ENCODE assay signal across 7 cellular contexts in genomic region chr6:30723159-30723842, GRCh38. TPM values are rescaled to one million over a fixed set of nuclear protein-coding genes. Genes with fewer than 3 reads are reported as not detected.
A peak's percentile ranks its signal among the peaks of the same experiment; 100 is the strongest.
DNase-seq lines count a peak whose midpoint lies in the region; ATAC-seq and TF ChIP-seq lines count a peak whose summit lies in the region.
"Not testable (repeated sequence)": the region's sequence is repeated elsewhere in the genome, so short reads cannot be mapped to it uniquely, and the experiment has no call there.

No MANE protein-coding gene starts in this region.

- H3K9me3 Mint-ChIP-seq in activated naive CD8-positive, alpha-beta T cell treated with anti-CD3 and anti-CD28 coated beads, Interleukin-2, amount 50 U/mL, for 24 hours; memory B cell; progenitor cell of endocrine pancreas (ENCODE audit: low read depth): not testable (repeated sequence)

- peaks cover 33% of the 10 kb centered on the region for H3K4me1 ChIP-seq in Karpas-422 (ENCODE audit: low read length)

- not testable (repeated sequence) for ATAC-seq in activated naive CD8-positive, alpha-beta T cell treated with anti-CD3 and anti-CD28 coated beads, Interleukin-2, amount 50 U/mL, for 24 hours; memory B cell (ENCODE audit: low read depth)

- TF ChIP-seq CTCF in GM06990 (IDR thresholded peaks at IDR 0.05; ENCODE audit: insufficient read depth, low read length, poor library complexity, severe bottlenecking); WERI-Rb-1 (IDR thresholded peaks at IDR 0.05; ENCODE audit: low read depth, low read length); epithelial cell of proximal tubule (conservative IDR thresholded peaks at IDR 0.05; ENCODE audit: low read depth, low read length); progenitor cell of endocrine pancreas (IDR thresholded peaks at IDR 0.05; ENCODE audit: unreplicated experiment): not testable (repeated sequence)

- H3K4me3 Mint-ChIP-seq in activated naive CD8-positive, alpha-beta T cell treated with anti-CD3 and anti-CD28 coated beads, Interleukin-2, amount 50 U/mL, for 24 hours, result peak overlapping the region; percentile 96
- H3K4me3 Mint-ChIP-seq in memory B cell, result peak overlapping the region; percentile 96
- peak overlapping the region; percentile 99 for H3K4me3 Mint-ChIP-seq in progenitor cell of endocrine pancreas (ENCODE audit: low read depth)

- H3K9me2 ChIP-seq in Karpas-422 (replicated peaks; ENCODE audit: insufficient read depth, low read length), result not testable (repeated sequence)

- H3K9ac ChIP-seq in Karpas-422 (ENCODE audit: low read length), result peak overlapping the region; percentile 37

- H4K20me1 ChIP-seq in Karpas-422 (ENCODE audit: insufficient read depth, low read depth, low read length), result peaks cover 27% of the 10 kb centered on the region

- not testable (repeated sequence) for H3K27me3 ChIP-seq in GM06990 (replicated peaks; ENCODE audit: control insufficient read depth, insufficient read depth, low read length); Karpas-422 (ENCODE audit: low read length); WERI-Rb-1 (ENCODE audit: insufficient read depth, low read depth, severe bottlenecking)

- peaks cover 42% of the 10 kb centered on the region for H3K79me2 ChIP-seq in Karpas-422 (ENCODE audit: low read length)

- H3K36me3 Mint-ChIP-seq in activated naive CD8-positive, alpha-beta T cell treated with anti-CD3 and anti-CD28 coated beads, Interleukin-2, amount 50 U/mL, for 24 hours (ENCODE audit: low read depth), result peaks cover 55% of the 10 kb centered on the region
- H3K36me3 Mint-ChIP-seq in memory B cell (peaks cover 17% of the 10 kb centered on the region), progenitor cell of endocrine pancreas (ENCODE audit: insufficient read depth) (peaks cover 39% of the 10 kb centered on the region)

- H3K27me3 Mint-ChIP-seq in activated naive CD8-positive, alpha-beta T cell treated with anti-CD3 and anti-CD28 coated beads, Interleukin-2, amount 50 U/mL, for 24 hours; memory B cell; progenitor cell of endocrine pancreas: not testable (repeated sequence)

- peak overlapping the region; percentile 93 for H3K4me2 ChIP-seq in Karpas-422 (ENCODE audit: low read depth, low read length, poor library complexity, severe bottlenecking)

- H3K36me3 ChIP-seq in GM06990 (ENCODE audit: control insufficient read depth, insufficient read depth, low read length) (peaks cover 37% of the 10 kb centered on the region), Karpas-422 (ENCODE audit: insufficient read depth, low read length) (peaks cover 30% of the 10 kb centered on the region), WERI-Rb-1 (peaks cover 77% of the 10 kb centered on the region)

- not testable (repeated sequence) for H3K9me3 ChIP-seq in Karpas-422 (ENCODE audit: low read length); WERI-Rb-1 (ENCODE audit: severe bottlenecking)

- not testable (repeated sequence) for DNase-seq in GM06990 (ENCODE audit: extremely low read depth, insufficient read length); Karpas-422; WERI-Rb-1; activated naive CD8-positive, alpha-beta T cell treated with anti-CD3 and anti-CD28 coated beads, Interleukin-2, amount 50 U/mL, for 24 hours; epithelial cell of proximal tubule (ENCODE audit: low read depth); memory B cell (ENCODE audit: low spot score in 2 of 2); progenitor cell of endocrine pancreas (ENCODE audit: low spot score, unreplicated experiment)

- H3K27ac ChIP-seq in Karpas-422 (ENCODE audit: low read length), result peak overlapping the region; percentile 54; the same call in 1 of the 2 replicates
- H3K27ac ChIP-seq in WERI-Rb-1, result peak overlapping the region; percentile 10; the same call in 1 of the 2 replicates

- not testable (repeated sequence) for H2AFZ ChIP-seq in Karpas-422 (ENCODE audit: low read length)

- peaks cover 50% of the 10 kb centered on the region for H3K4me1 Mint-ChIP-seq in activated naive CD8-positive, alpha-beta T cell treated with anti-CD3 and anti-CD28 coated beads, Interleukin-2, amount 50 U/mL, for 24 hours
- peaks cover 31% of the 10 kb centered on the region for H3K4me1 Mint-ChIP-seq in memory B cell
- peaks cover 38% of the 10 kb centered on the region for H3K4me1 Mint-ChIP-seq in progenitor cell of endocrine pancreas (ENCODE audit: low read depth)

- H3K4me3 ChIP-seq in GM06990 (replicated peaks; ENCODE audit: low read depth, low read length), result peak overlapping the region; percentile 98
- H3K4me3 ChIP-seq in Karpas-422 (ENCODE audit: low read length), result peak overlapping the region; percentile 98; the same call in 1 of the 2 replicates
- not testable (repeated sequence) for H3K4me3 ChIP-seq in WERI-Rb-1 (ENCODE audit: low read depth, low read length)
- H3K4me3 ChIP-seq in epithelial cell of proximal tubule (ENCODE audit: low read depth, low read length), result peak overlapping the region; percentile 91

- peak overlapping the region; percentile 98 for H3K27ac Mint-ChIP-seq in activated naive CD8-positive, alpha-beta T cell treated with anti-CD3 and anti-CD28 coated beads, Interleukin-2, amount 50 U/mL, for 24 hours
- H3K27ac Mint-ChIP-seq in memory B cell (peak overlapping the region; percentile 90), progenitor cell of endocrine pancreas (peak overlapping the region; percentile 98)

RNA-seq across cellular contexts. Expression of gene TUBB, which starts 3.1 kb away (rescaled TPM):
- total RNA-seq in Karpas-422 (2014; rRNA removed; shearing (Covaris generic); ENCODE audit: low replicate concordance), result 403 and 427 TPM in 2 replicates
- 1,157 and 1,940 TPM in 2 replicates for total RNA-seq in epithelial cell of proximal tubule
- total RNA-seq in progenitor cell of endocrine pancreas, result 1,227 and 1,272 TPM in 2 replicates

RNA-seq across cellular contexts. Expression of gene MDC1, which starts 6.2 kb away (rescaled TPM):
- 9.4 and 11.0 TPM in 2 replicates for total RNA-seq in Karpas-422 (2014; rRNA removed; shearing (Covaris generic); ENCODE audit: low replicate concordance)
- total RNA-seq in epithelial cell of proximal tubule (11.4 and 20.7 TPM in 2 replicates), progenitor cell of endocrine pancreas (58.5 and 67.6 TPM in 2 replicates)

RNA-seq across cellular contexts. Expression of gene FLOT1, which starts 19.2 kb away (rescaled TPM):
- total RNA-seq in Karpas-422 (2014; rRNA removed; shearing (Covaris generic); ENCODE audit: low replicate concordance), result 58.2 and 103 TPM in 2 replicates
- 91.7 and 100 TPM in 2 replicates for total RNA-seq in epithelial cell of proximal tubule
- total RNA-seq in progenitor cell of endocrine pancreas, result 111 and 115 TPM in 2 replicates

RNA-seq across cellular contexts. Expression of gene IER3, which starts 21.0 kb away (rescaled TPM):
- total RNA-seq in Karpas-422 (2014; rRNA removed; shearing (Covaris generic); ENCODE audit: low replicate concordance), result 0.19 and 0.54 TPM in 2 replicates
- total RNA-seq in epithelial cell of proximal tubule (336 and 354 TPM in 2 replicates), progenitor cell of endocrine pancreas (22.1 and 23.2 TPM in 2 replicates)

RNA-seq across cellular contexts. Expression of gene NRM, which starts 32.5 kb away (rescaled TPM):
- 16.9 and 38.1 TPM in 2 replicates for total RNA-seq in Karpas-422 (2014; rRNA removed; shearing (Covaris generic); ENCODE audit: low replicate concordance)
- total RNA-seq in epithelial cell of proximal tubule, result 20.4 and 22.5 TPM in 2 replicates
- total RNA-seq in progenitor cell of endocrine pancreas, result 35.5 and 37.9 TPM in 2 replicates
